ENCODE assay signal across 1 cellular context in genomic region chr19:57106646-57107235, GRCh38.
TF ChIP-seq lines count a peak whose summit lies in the region.

No MANE protein-coding gene starts in this region.

TF ChIP-seq in IMR-90, 13 proteins besides CTCF, POLR2A, EP300 and RAD21 (continued from another document):
- TF ChIP-seq MAZ (IDR thresholded peaks at IDR 0.05; ENCODE audit: borderline replicate concordance, low read depth, low read length) (no peak), MXI1 (IDR thresholded peaks at IDR 0.05; ENCODE audit: borderline replicate concordance, low read depth, low read length) (no peak)
